16 cellular contexts compared by ENCODE assay signal in genomic region chr1:205017036-205017435, GRCh38. TPM values are rescaled to one million over a fixed set of nuclear protein-coding genes. Genes with fewer than 3 reads are reported as not detected.
DNase-seq lines count a peak whose midpoint lies in the region; ATAC-seq and TF ChIP-seq lines count a peak whose summit lies in the region.
"Had no signal": no experiment of that assay in that cellular context is flagged by ENCODE, and none has a peak within 500 bp of the region (broad histone marks: within the 10 kb centered on the region; RNA-seq: fewer than 3 reads in every experiment).

No MANE protein-coding gene starts in this region.

- H3K4me1 Mint-ChIP-seq in activated CD8-positive, alpha-beta T cell treated with anti-CD3 and anti-CD28 coated beads, Interleukin-2, amount 10 ng/mL, durations not matched to agents 7 days and 5 days (ENCODE audit: low read depth), result no peaks in the 10 kb centered on the region
- H3K4me1 Mint-ChIP-seq: CD4-positive, alpha-beta memory T cell had no signal

- H3K4me3 ChIP-seq in lower leg skin (ENCODE audit: low read depth, poor library complexity, severe bottlenecking), result no peak overlapping the region
- H3K4me3 ChIP-seq: GM12878, GM23338 had no signal

- POLR2A ChIA-PET in activated CD8-positive, alpha-beta T cell treated with anti-CD3 and anti-CD28 coated beads, Interleukin-2, amount 10 ng/mL, durations not matched to agents 7 days and 5 days (lab: Charles Lee), result no interaction called here

- H3K9me3 Mint-ChIP-seq in activated CD8-positive, alpha-beta T cell treated with anti-CD3 and anti-CD28 coated beads, Interleukin-2, amount 10 ng/mL, durations not matched to agents 7 days and 5 days (ENCODE audit: insufficient read depth), result no peaks in the 10 kb centered on the region
- H3K9me3 Mint-ChIP-seq: CD4-positive, alpha-beta memory T cell; GM23338; H9 had no signal

- peak; percentile 57 for DNase-seq in cerebellum (ENCODE audit: low spot score)
- no peak for DNase-seq in lower leg skin (ENCODE audit: low spot score in 2 of 2)
- no peak for DNase-seq in nucleus accumbens (lab: John Stamatoyannopoulos, UW)
- DNase-seq in activated CD8-positive, alpha-beta T cell treated with anti-CD3 and anti-CD28 coated beads, Interleukin-2, amount 10 ng/mL, durations not matched to agents 7 days and 5 days, result no peak
- DNase-seq: Caco-2; CD4-positive, alpha-beta memory T cell; DMS153; DND-41; GDM1; H9 had no signal

- H3K36me3 Mint-ChIP-seq in activated CD8-positive, alpha-beta T cell treated with anti-CD3 and anti-CD28 coated beads, Interleukin-2, amount 10 ng/mL, durations not matched to agents 7 days and 5 days (ENCODE audit: low read depth), result no peaks in the 10 kb centered on the region
- H3K36me3 Mint-ChIP-seq: CD4-positive, alpha-beta memory T cell had no signal

- no peaks in the 10 kb centered on the region for H3K27me3 ChIP-seq in layer of hippocampus (ENCODE audit: control insufficient read depth, insufficient read depth, low read length)

- peak overlapping the region; percentile 4 for H3K27ac ChIP-seq in angular gyrus (ENCODE audit: low read depth, low read length)
- H3K27ac ChIP-seq in layer of hippocampus (ENCODE audit: low read depth, low read length), result peak overlapping the region; percentile 8

- intact Hi-C loops in lower leg skin (cut with DNase I; ENCODE audit: low total_unique reads), result no loop called here

- no peak overlapping the region for H3K27ac Mint-ChIP-seq in activated CD8-positive, alpha-beta T cell treated with anti-CD3 and anti-CD28 coated beads, Interleukin-2, amount 10 ng/mL, durations not matched to agents 7 days and 5 days
- H3K27ac Mint-ChIP-seq: GM23338 had no signal

- 82 to 87% methylated on average over 6 of the region's 6 CpGs for WGBS in lower leg skin, 2 donors

- TF ChIP-seq POLR2A in lower leg skin (IDR thresholded peaks at IDR 0.05), result no peak

- CTCF ChIA-PET in activated CD8-positive, alpha-beta T cell treated with anti-CD3 and anti-CD28 coated beads, Interleukin-2, amount 10 ng/mL, durations not matched to agents 7 days and 5 days (lab: Charles Lee), result no interaction called here

- H3K4me3 Mint-ChIP-seq in activated CD8-positive, alpha-beta T cell treated with anti-CD3 and anti-CD28 coated beads, Interleukin-2, amount 10 ng/mL, durations not matched to agents 7 days and 5 days, result no peak overlapping the region
- H3K4me3 Mint-ChIP-seq: CD4-positive, alpha-beta memory T cell; GM23338; H9 had no signal

- ATAC-seq in activated CD8-positive, alpha-beta T cell treated with anti-CD3 and anti-CD28 coated beads, Interleukin-2, amount 10 ng/mL, durations not matched to agents 7 days and 5 days, result no peak
- ATAC-seq: GM12878, GM23338, HCT116 had no signal

- H3K27me3 Mint-ChIP-seq in activated CD8-positive, alpha-beta T cell treated with anti-CD3 and anti-CD28 coated beads, Interleukin-2, amount 10 ng/mL, durations not matched to agents 7 days and 5 days (ENCODE audit: low read depth), result peaks cover 4% of the 10 kb centered on the region

- TF ChIP-seq CTCF in lower leg skin (IDR thresholded peaks at IDR 0.05), result no peak

RNA-seq across cellular contexts. Expression of gene CNTN2, which starts 26.0 kb away (rescaled TPM):
- total RNA-seq in cerebellum, result 47.4 TPM
- 10 to 100 TPM in 1 of 4 donors, 1 to 10 TPM in 3; 2.7 to 18.3 (median 6.0) TPM for total RNA-seq in lower leg skin
- not detected for total RNA-seq in activated CD8-positive, alpha-beta T cell treated with anti-CD3 and anti-CD28 coated beads, Interleukin-2, amount 10 ng/mL, durations not matched to agents 7 days and 5 days
- total RNA-seq: A673; Caco-2; CD4-positive, alpha-beta memory T cell; GM12878 had no signal
